18 cellular contexts compared by ENCODE assay signal in the genomic region with DNA sequence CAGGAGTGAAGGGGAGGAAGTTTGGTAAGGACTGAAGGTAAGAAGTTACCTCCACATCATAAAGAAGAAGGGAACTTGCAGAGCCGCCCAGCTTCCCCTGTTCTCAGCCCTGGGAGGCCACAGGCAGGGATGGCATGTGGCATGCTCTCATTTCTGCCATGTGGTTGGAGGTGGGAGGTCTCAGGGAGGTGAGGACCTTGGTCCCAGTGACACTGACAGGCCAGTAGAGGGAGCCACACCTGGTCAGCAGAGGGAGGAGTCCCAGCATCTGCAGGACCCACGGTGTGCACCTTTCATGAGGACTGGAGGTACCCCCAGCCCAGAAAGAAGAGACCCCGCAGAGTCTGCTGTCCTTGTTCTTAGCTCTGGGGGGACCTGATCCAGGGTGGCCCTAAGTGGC. TPM values are rescaled to one million over a fixed set of nuclear protein-coding genes. Genes with fewer than 3 reads are reported as not detected.
DNase-seq lines count a peak whose midpoint lies in the region; ATAC-seq, FAIRE-seq and TF ChIP-seq lines count a peak whose summit lies in the region.
"Not testable (repeated sequence)": the region's sequence is repeated elsewhere in the genome, so short reads cannot be mapped to it uniquely, and the experiment has no call there.
"Had no signal": no experiment of that assay in that cellular context is flagged by ENCODE, and none has a peak within 500 bp of the region (broad histone marks: within the 10 kb centered on the region; RNA-seq: fewer than 3 reads in every experiment).

No MANE protein-coding gene starts in this region.

- H3K9ac ChIP-seq in K562 (ENCODE audit: insufficient read depth in 1 of 2, low read depth in 2 of 2, low read length in 2 of 2) = not testable (repeated sequence)

- not testable (repeated sequence) for H3K9me3 ChIP-seq in K562 (replicated peaks; ENCODE audit: control insufficient read depth, insufficient read depth, low read depth, low read length)

- TF ChIP-seq CTCF in K562 (IDR thresholded peaks at IDR 0.05 in 2 of 3, conservative IDR thresholded peaks at IDR 0.05 in 1 of 3; ENCODE audit: insufficient read depth in 2 of 3, low read depth in 1 of 3, low read length in 3 of 3) = not testable (repeated sequence)

- H3K4me2 ChIP-seq in K562 (ENCODE audit: insufficient read depth, low read length) = not testable (repeated sequence)

- H3K36me3 Mint-ChIP-seq in stimulated activated effector memory CD8-positive, alpha-beta T cell treated with anti-CD3 and anti-CD28 coated beads, Interleukin-12 subunit alpha, Interleukin-12 subunit beta, amount 100 ng/mL, for 72 hours = not testable (repeated sequence)

- POLR2A ChIA-PET in K562 (lab: Yijun Ruan, JAX) = not testable (repeated sequence)

- not testable (repeated sequence) for BruUV-seq in K562 (replicated peaks; lab: Mats Ljungman, UMichigan)

- not testable (repeated sequence) for H3K4me3 Mint-ChIP-seq in stimulated activated effector memory CD8-positive, alpha-beta T cell treated with anti-CD3 and anti-CD28 coated beads, Interleukin-12 subunit alpha, Interleukin-12 subunit beta, amount 100 ng/mL, for 72 hours

- not testable (repeated sequence) for DNase-seq in GM18507 (ENCODE audit: extremely low spot score, insufficient read length, low read depth); K562 (ENCODE audit: extremely low read depth in 1 of 4, low spot score in 3 of 4); stimulated activated effector memory CD8-positive, alpha-beta T cell treated with anti-CD3 and anti-CD28 coated beads, Interleukin-12 subunit alpha, Interleukin-12 subunit beta, amount 100 ng/mL, for 72 hours (ENCODE audit: low spot score in 2 of 2)

- no CpG with 5 or more reads among the region's 3 CpGs for WGBS in K562 (ENCODE audit: insufficient coverage, low coverage, missing lambda C conversion rate)

- not testable (repeated sequence) for H3K36me3 ChIP-seq in K562 (ENCODE audit: control insufficient read depth, insufficient read depth, low read length)

- TF ChIP-seq RAD21 in K562 (CRISPR knock-in tag; conservative IDR thresholded peaks at IDR 0.05 in 1 of 2, IDR thresholded peaks at IDR 0.05 in 1 of 2) = not testable (repeated sequence)

- intact Hi-C loops in K562 (cut with micrococcal nuclease) = not testable (repeated sequence)

- H4K20me1 ChIP-seq in K562 (replicated peaks; ENCODE audit: control insufficient read depth, insufficient read depth, low read length) = not testable (repeated sequence)

- peak; percentile 90 for FAIRE-seq in GM18507 (lab: Jason Lieb, UNC)
- peak; percentile 94 for FAIRE-seq in K562 (lab: Jason Lieb, UNC)

- in situ Hi-C loops in K562 (cut with MboI) = not testable (repeated sequence)

- not testable (repeated sequence) for TF ChIP-seq POLR2A in K562 (conservative IDR thresholded peaks at IDR 0.05)

- H3K9me1 ChIP-seq in K562 (ENCODE audit: control insufficient read depth, insufficient read depth, low read length) = not testable (repeated sequence)

- ATAC-seq in GM19025 (IDR thresholded peaks at IDR 0.05; ENCODE audit: low read depth, unreplicated experiment) = peak; percentile 61
- ATAC-seq in GM21423 (IDR thresholded peaks at IDR 0.05; ENCODE audit: unreplicated experiment) = peak; percentile 67
- peak; percentile 79 for ATAC-seq in HG02610 (IDR thresholded peaks at IDR 0.05; ENCODE audit: unreplicated experiment)
- ATAC-seq in HG03103 (IDR thresholded peaks at IDR 0.05; ENCODE audit: low read depth, unreplicated experiment) = peak; percentile 86
- ATAC-seq in HG03565 (IDR thresholded peaks at IDR 0.05; ENCODE audit: unreplicated experiment) = peak; percentile 43
- ATAC-seq in K562 = peak; percentile 99
- peak; percentile 61 for ATAC-seq in stimulated activated effector memory CD8-positive, alpha-beta T cell treated with anti-CD3 and anti-CD28 coated beads, Interleukin-12 subunit alpha, Interleukin-12 subunit beta, amount 100 ng/mL, for 72 hours

- H3K9me3 Mint-ChIP-seq in stimulated activated effector memory CD8-positive, alpha-beta T cell treated with anti-CD3 and anti-CD28 coated beads, Interleukin-12 subunit alpha, Interleukin-12 subunit beta, amount 100 ng/mL, for 72 hours = not testable (repeated sequence)

- not testable (repeated sequence) for H3K79me2 ChIP-seq in K562 (ENCODE audit: control insufficient read depth, insufficient read depth, low read length)

- H2AFZ ChIP-seq in K562 (ENCODE audit: low read depth, low read length) = not testable (repeated sequence)

- H3K4me1 Mint-ChIP-seq in stimulated activated effector memory CD8-positive, alpha-beta T cell treated with anti-CD3 and anti-CD28 coated beads, Interleukin-12 subunit alpha, Interleukin-12 subunit beta, amount 100 ng/mL, for 72 hours = not testable (repeated sequence)

- not testable (repeated sequence) for H3K27ac ChIP-seq in K562 (ENCODE audit: extremely low read depth, low read depth, low read length)

- not testable (repeated sequence) for H3K27me3 ChIP-seq in K562 (ENCODE audit: control insufficient read depth in 2 of 2, insufficient read depth in 2 of 2, low read length in 2 of 2)

- H3K4me1 ChIP-seq in K562 (replicated peaks in 1 of 2; ENCODE audit: control insufficient read depth in 2 of 2, insufficient read depth in 2 of 2, low read length in 2 of 2) = not testable (repeated sequence)

- not testable (repeated sequence) for H3K27ac Mint-ChIP-seq in stimulated activated effector memory CD8-positive, alpha-beta T cell treated with anti-CD3 and anti-CD28 coated beads, Interleukin-12 subunit alpha, Interleukin-12 subunit beta, amount 100 ng/mL, for 72 hours

- CTCF ChIA-PET in K562 (lab: Yijun Ruan, JAX; ENCODE audit: low intra/inter-chr PET ratio) = not testable (repeated sequence)

- TF ChIP-seq EP300 in K562 (IDR thresholded peaks at IDR 0.05; ENCODE audit: low read length) = not testable (repeated sequence)

- H3K4me3 ChIP-seq in K562 = not testable (repeated sequence)

RNA-seq across cellular contexts. Expression of a gene that starts 17.6 kb away (rescaled TPM):
- 20.2 and 37.7 TPM in 2 replicates for total RNA-seq in K562 (2011; cell fraction: chromatin; rRNA removed; ENCODE audit: low replicate concordance)
- 41.6 and 47.9 TPM in 2 replicates for total RNA-seq in K562 (2011; cell fraction: nucleolus; rRNA removed)
- 32.1 and 37.9 TPM in 2 replicates for total RNA-seq in K562 (2011; cell fraction: nucleoplasm; rRNA removed)
- total RNA-seq in K562 (2014; rRNA removed) = 169 and 219 TPM in 2 replicates
- total RNA-seq in K562 (2014; rRNA removed; fragmentation: Illumina TruSeq; extraction: Trizol) = 86.1 and 103 TPM in 2 replicates
- total RNA-seq in K562 (2015; rRNA removed; fragmentation: Illumina TruSeq; extraction: Trizol) = 150 and 154 TPM in 2 replicates
- 157 and 169 TPM in 2 replicates for total RNA-seq in K562 (2021)
- polyA plus RNA-seq in K562 (2011; rRNA removed) = 124 and 144 TPM in 2 replicates
- polyA plus RNA-seq in K562 (2011; cell fraction: cytosol; rRNA removed) = 133 and 173 TPM in 2 replicates
- 50.5 and 55.2 TPM in 2 replicates for polyA plus RNA-seq in K562 (2011; cell fraction: nucleus; rRNA removed)
- polyA plus RNA-seq in K562 (2012) = 127 and 144 TPM in 2 replicates
- polyA plus RNA-seq in K562 (2014; fragmentation: Illumina TruSeq; extraction: Trizol) = 187 and 197 TPM in 2 replicates
- 10 to 100 TPM in 1 of 2 experiments, 1 to 10 TPM in 1; 8.1 to 17.5 TPM for polyA plus RNA-seq in K562 (2014; fragmentation: Nextera tagmentation; extraction: Ambion mirVana)
- 136 and 149 TPM in 2 replicates for polyA plus RNA-seq in K562 (2014; rRNA removed)
- 86.0 and 99.7 TPM in 2 replicates for polyA minus RNA-seq in K562 (2011; rRNA and poly(A)+ RNA removed)
- 64.8 and 74.0 TPM in 2 replicates for polyA minus RNA-seq in K562 (2011; cell fraction: cytosol; rRNA and poly(A)+ RNA removed)
- 20.7 and 33.8 TPM in 2 replicates for polyA minus RNA-seq in K562 (2011; cell fraction: nucleus; rRNA and poly(A)+ RNA removed)
- total RNA-seq: activated CD4-positive, alpha-beta T cell treated with anti-CD3 and anti-CD28 coated beads, Interleukin-2, amount 10 ng/mL, durations not matched to agents 7 days and 5 days; Caco-2; dorsolateral prefrontal cortex; heart left ventricle; IMR-90; pulmonary artery endothelial cell; skeletal muscle tissue; T-helper 2 cell treated with Interferon-gamma antibody and Interleukin-4, amounts not matched to agents 100 ng/mL and 5 ng/mL, for 36 hours; vagina had no signal
- polyA plus RNA-seq: heart left ventricle, IMR-90 had no signal

RNA-seq across cellular contexts. Expression of a gene that starts 28.1 kb away (rescaled TPM):
- 2.5 and 3.3 TPM in 2 replicates for total RNA-seq in K562 (2011; cell fraction: chromatin; rRNA removed; ENCODE audit: low replicate concordance)
- 2.0 and 2.5 TPM in 2 replicates for total RNA-seq in K562 (2011; cell fraction: nucleolus; rRNA removed)
- total RNA-seq in K562 (2011; cell fraction: nucleoplasm; rRNA removed) = 3.5 TPM in 1 of 2 replicates, not detected in the other
- not detected in 2 replicates for total RNA-seq in K562 (2014; rRNA removed)
- total RNA-seq in K562 (2014; rRNA removed; fragmentation: Illumina TruSeq; extraction: Trizol) = not detected in 2 replicates
- total RNA-seq in K562 (2015; rRNA removed; fragmentation: Illumina TruSeq; extraction: Trizol) = 0.29 TPM in 1 of 2 replicates, not detected in the other
- not detected in 2 replicates for total RNA-seq in K562 (2021)
- 0.25 and 0.88 TPM in 2 replicates for polyA plus RNA-seq in K562 (2011; rRNA removed)
- not detected in 2 replicates for polyA plus RNA-seq in K562 (2011; cell fraction: cytosol; rRNA removed)
- polyA plus RNA-seq in K562 (2011; cell fraction: nucleus; rRNA removed) = 7.2 and 7.7 TPM in 2 replicates
- 0.79 and 1.1 TPM in 2 replicates for polyA plus RNA-seq in K562 (2012)
- polyA plus RNA-seq in K562 (2014; fragmentation: Illumina TruSeq; extraction: Trizol) = 0.18 TPM in 1 of 2 replicates, not detected in the other
- polyA plus RNA-seq in K562 (2014; fragmentation: Nextera tagmentation; extraction: Ambion mirVana) = under 1 TPM in 1 of 2 experiments, not detected in 1; 0.38 TPM
- polyA plus RNA-seq in K562 (2014; rRNA removed) = 0.12 TPM in 1 of 2 replicates, not detected in the other
- 1.4 TPM in 1 of 2 replicates, not detected in the other for polyA minus RNA-seq in K562 (2011; rRNA and poly(A)+ RNA removed)
- polyA minus RNA-seq in K562 (2011; cell fraction: cytosol; rRNA and poly(A)+ RNA removed) = not detected in 2 replicates
- polyA minus RNA-seq in K562 (2011; cell fraction: nucleus; rRNA and poly(A)+ RNA removed) = 0.67 and 0.89 TPM in 2 replicates
- total RNA-seq: Caco-2; heart left ventricle; IMR-90; pulmonary artery endothelial cell; skeletal muscle tissue; T-helper 2 cell treated with Interferon-gamma antibody and Interleukin-4, amounts not matched to agents 100 ng/mL and 5 ng/mL, for 36 hours; vagina had no signal
- polyA plus RNA-seq: heart left ventricle, IMR-90, SK-N-SH had no signal

RNA-seq across cellular contexts. Expression of a gene that starts 33.4 kb away (rescaled TPM):
- 9.6 and 9.9 TPM in 2 replicates for total RNA-seq in K562 (2011; cell fraction: chromatin; rRNA removed; ENCODE audit: low replicate concordance)
- 8.0 and 13.3 TPM in 2 replicates for total RNA-seq in K562 (2011; cell fraction: nucleolus; rRNA removed)
- total RNA-seq in K562 (2011; cell fraction: nucleoplasm; rRNA removed) = 2.0 and 12.1 TPM in 2 replicates
- total RNA-seq in K562 (2014; rRNA removed) (6.5 and 12.6 TPM in 2 replicates), K562 (2014; rRNA removed; fragmentation: Illumina TruSeq; extraction: Trizol) (3.9 and 6.9 TPM in 2 replicates), K562 (2015; rRNA removed; fragmentation: Illumina TruSeq; extraction: Trizol) (10.0 and 11.9 TPM in 2 replicates), K562 (2021) (40.7 and 53.3 TPM in 2 replicates)
- polyA plus RNA-seq in K562 (2011; rRNA removed) (18.3 and 34.3 TPM in 2 replicates), K562 (2014; fragmentation: Illumina TruSeq; extraction: Trizol) (15.2 and 29.4 TPM in 2 replicates), K562 (2014; fragmentation: Nextera tagmentation; extraction: Ambion mirVana) (1 to 10 TPM; 1.9 to 9.6 TPM), K562 (2014; rRNA removed) (13.5 and 21.6 TPM in 2 replicates)
- 61.3 and 62.6 TPM in 2 replicates for polyA plus RNA-seq in K562 (2011; cell fraction: cytosol; rRNA removed)
- polyA plus RNA-seq in K562 (2011; cell fraction: nucleus; rRNA removed) = 45.6 and 57.3 TPM in 2 replicates
- 10.3 and 23.2 TPM in 2 replicates for polyA plus RNA-seq in K562 (2012)
- 11.2 and 14.8 TPM in 2 replicates for polyA minus RNA-seq in K562 (2011; rRNA and poly(A)+ RNA removed)
- 3.7 and 14.9 TPM in 2 replicates for polyA minus RNA-seq in K562 (2011; cell fraction: cytosol; rRNA and poly(A)+ RNA removed)
- 3.8 and 8.7 TPM in 2 replicates for polyA minus RNA-seq in K562 (2011; cell fraction: nucleus; rRNA and poly(A)+ RNA removed)
- total RNA-seq: activated CD4-positive, alpha-beta T cell treated with anti-CD3 and anti-CD28 coated beads, Interleukin-2, amount 10 ng/mL, durations not matched to agents 7 days and 5 days; Caco-2; dorsolateral prefrontal cortex; heart left ventricle; IMR-90; pulmonary artery endothelial cell; skeletal muscle tissue; T-helper 2 cell treated with Interferon-gamma antibody and Interleukin-4, amounts not matched to agents 100 ng/mL and 5 ng/mL, for 36 hours; vagina had no signal
- polyA plus RNA-seq: heart left ventricle, IMR-90 had no signal

RNA-seq across cellular contexts. Expression of a gene that starts 43.3 kb away (rescaled TPM):
- total RNA-seq in K562 (2011; cell fraction: chromatin; rRNA removed; ENCODE audit: low replicate concordance) = 1.6 and 1.9 TPM in 2 replicates
- 1.8 TPM in 2 replicates for total RNA-seq in K562 (2011; cell fraction: nucleolus; rRNA removed)
- total RNA-seq in K562 (2011; cell fraction: nucleoplasm; rRNA removed) = 2.5 and 4.5 TPM in 2 replicates
- total RNA-seq in K562 (2014; rRNA removed) (1.0 and 1.3 TPM in 2 replicates), K562 (2014; rRNA removed; fragmentation: Illumina TruSeq; extraction: Trizol) (1.4 and 2.1 TPM in 2 replicates), K562 (2015; rRNA removed; fragmentation: Illumina TruSeq; extraction: Trizol) (1.8 and 1.9 TPM in 2 replicates), K562 (2021) (1.8 and 2.3 TPM in 2 replicates)
- polyA plus RNA-seq in K562 (2011; rRNA removed) (1.5 and 3.2 TPM in 2 replicates), K562 (2014; fragmentation: Illumina TruSeq; extraction: Trizol) (1.9 and 2.4 TPM in 2 replicates), K562 (2014; fragmentation: Nextera tagmentation; extraction: Ambion mirVana) (under 1 TPM; 0.25 to 0.38 TPM), K562 (2014; rRNA removed) (1.4 and 1.8 TPM in 2 replicates)
- 1.8 and 2.5 TPM in 2 replicates for polyA plus RNA-seq in K562 (2011; cell fraction: cytosol; rRNA removed)
- polyA plus RNA-seq in K562 (2011; cell fraction: nucleus; rRNA removed) = 1.2 and 2.3 TPM in 2 replicates
- 1.4 and 3.4 TPM in 2 replicates for polyA plus RNA-seq in K562 (2012)
- 2.8 and 5.3 TPM in 2 replicates for polyA minus RNA-seq in K562 (2011; rRNA and poly(A)+ RNA removed)
- 0.82 and 2.4 TPM in 2 replicates for polyA minus RNA-seq in K562 (2011; cell fraction: cytosol; rRNA and poly(A)+ RNA removed)
- 0.78 and 0.94 TPM in 2 replicates for polyA minus RNA-seq in K562 (2011; cell fraction: nucleus; rRNA and poly(A)+ RNA removed)
- total RNA-seq: activated CD4-positive, alpha-beta T cell treated with anti-CD3 and anti-CD28 coated beads, Interleukin-2, amount 10 ng/mL, durations not matched to agents 7 days and 5 days; Caco-2; pulmonary artery endothelial cell had no signal
- polyA plus RNA-seq: heart left ventricle had no signal

RNA-seq across cellular contexts. Expression of a gene that starts 52.5 kb away (rescaled TPM):
- 8.6 and 12.9 TPM in 2 replicates for total RNA-seq in K562 (2011; cell fraction: chromatin; rRNA removed; ENCODE audit: low replicate concordance)
- 7.0 and 8.4 TPM in 2 replicates for total RNA-seq in K562 (2011; cell fraction: nucleolus; rRNA removed)
- 10.9 and 18.6 TPM in 2 replicates for total RNA-seq in K562 (2011; cell fraction: nucleoplasm; rRNA removed)
- 43.1 and 64.4 TPM in 2 replicates for total RNA-seq in K562 (2014; rRNA removed)
- total RNA-seq in K562 (2014; rRNA removed; fragmentation: Illumina TruSeq; extraction: Trizol) = 57.6 and 62.1 TPM in 2 replicates
- 79.3 and 85.1 TPM in 2 replicates for total RNA-seq in K562 (2015; rRNA removed; fragmentation: Illumina TruSeq; extraction: Trizol)
- total RNA-seq in K562 (2021) = 56.2 and 58.3 TPM in 2 replicates
- polyA plus RNA-seq in K562 (2011; rRNA removed) = 57.9 and 59.2 TPM in 2 replicates
- 24.2 and 36.1 TPM in 2 replicates for polyA plus RNA-seq in K562 (2011; cell fraction: cytosol; rRNA removed)
- polyA plus RNA-seq in K562 (2011; cell fraction: nucleus; rRNA removed) = 62.9 and 63.2 TPM in 2 replicates
- polyA plus RNA-seq in K562 (2012) = 98.6 and 106 TPM in 2 replicates
- polyA plus RNA-seq in K562 (2014; fragmentation: Illumina TruSeq; extraction: Trizol) = 89.8 and 117 TPM in 2 replicates
- polyA plus RNA-seq in K562 (2014; fragmentation: Nextera tagmentation; extraction: Ambion mirVana) = 100 to 1,000 TPM; 158 to 170 TPM
- polyA plus RNA-seq in K562 (2014; rRNA removed) = 51.0 and 72.4 TPM in 2 replicates
- polyA minus RNA-seq in K562 (2011; rRNA and poly(A)+ RNA removed) = 9.6 and 13.9 TPM in 2 replicates
- 7.8 and 11.5 TPM in 2 replicates for polyA minus RNA-seq in K562 (2011; cell fraction: cytosol; rRNA and poly(A)+ RNA removed)
- polyA minus RNA-seq in K562 (2011; cell fraction: nucleus; rRNA and poly(A)+ RNA removed) = 5.1 and 8.0 TPM in 2 replicates
- total RNA-seq: activated CD4-positive, alpha-beta T cell treated with anti-CD3 and anti-CD28 coated beads, Interleukin-2, amount 10 ng/mL, durations not matched to agents 7 days and 5 days; Caco-2; heart left ventricle; IMR-90; pulmonary artery endothelial cell; skeletal muscle tissue; T-helper 2 cell treated with Interferon-gamma antibody and Interleukin-4, amounts not matched to agents 100 ng/mL and 5 ng/mL, for 36 hours; vagina had no signal
- polyA plus RNA-seq: heart left ventricle, IMR-90 had no signal

Comparison
In these comparisons a context has a peak if more than half of its experiments do, and no peak if none do; other contexts are left out.
1. ATAC-seq: peak in every context shown above with its lines; median percentile 99 in K562; 86 in HG03103; 79 in HG02610; 67 in GM21423; 61 in GM19025; 61 in stimulated activated effector memory CD8-positive, alpha-beta T cell treated with anti-CD3 and anti-CD28 coated beads, Interleukin-12 subunit alpha, Interleukin-12 subunit beta, amount 100 ng/mL, for 72 hours; 43 in HG03565.